8 cellular contexts compared by ENCODE assay signal in the genomic region with DNA sequence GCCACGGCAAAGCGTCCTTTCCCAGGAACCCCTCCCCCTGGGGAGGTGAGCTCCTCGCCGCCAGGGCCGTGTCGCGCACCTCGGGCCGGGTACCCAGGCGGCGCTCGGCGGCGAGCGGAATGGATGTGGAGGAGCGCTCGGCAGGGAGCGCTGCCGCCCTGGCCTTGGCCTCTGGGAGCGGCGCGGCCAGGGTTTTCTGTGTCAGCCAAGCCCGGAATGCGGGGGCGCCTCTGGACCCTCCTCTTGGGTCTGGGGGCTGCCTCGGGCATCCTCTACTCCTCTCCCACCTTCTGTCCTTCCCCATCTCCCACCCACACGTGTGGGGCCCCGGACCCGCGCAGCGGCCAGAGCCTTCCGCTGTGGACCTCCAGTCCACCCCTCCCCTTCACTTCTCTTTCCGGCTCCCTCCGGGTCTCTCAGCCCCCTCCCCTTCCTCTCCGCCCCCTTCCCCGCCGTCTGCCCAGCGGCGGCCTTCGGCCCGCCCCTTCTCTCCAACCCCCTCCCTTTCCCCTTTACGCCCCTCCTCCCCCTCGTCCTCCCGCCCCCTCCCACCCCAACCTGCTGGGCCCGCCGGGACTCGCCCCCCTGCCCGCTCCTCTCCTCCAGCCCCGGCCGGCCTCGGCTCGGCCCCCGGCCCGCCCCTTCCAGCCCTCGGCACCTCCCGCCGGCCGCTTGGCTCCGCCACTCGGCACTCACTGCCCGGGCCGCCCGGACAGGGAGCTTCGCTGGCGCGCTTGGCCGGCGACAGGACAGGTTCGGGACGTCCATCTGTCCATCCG.
A peak's percentile ranks its signal among the peaks of the same experiment; 100 is the strongest.
DNase-seq lines count a peak whose midpoint lies in the region; TF ChIP-seq lines count a peak whose summit lies in the region.

A gene (plus strand): TSS at position 684 of the 779 bp plus-strand sequence. CDS start 129 bp downstream, outside the sequence.

- peaks cover 8% of the 10 kb centered on the region for H3K4me1 ChIP-seq in DOHH2 (ENCODE audit: control insufficient read depth, low read length)

- H3K9me2 ChIP-seq in DOHH2 (replicated peaks; ENCODE audit: control insufficient read depth, low read length): no peaks in the 10 kb centered on the region

- H3K27ac ChIP-seq in DOHH2 (ENCODE audit: low read depth, low read length): no peak within 1 kb of the TSS
- H3K27ac ChIP-seq in coronary artery: peak within 1 kb of the TSS; percentile 88 to 95

- no peaks in the 10 kb centered on the region for H4K20me1 ChIP-seq in DOHH2 (ENCODE audit: control insufficient read depth, insufficient read depth, low read depth, low read length)

- peak within 1 kb of the TSS; percentile 67 for H3K4me2 ChIP-seq in DOHH2 (ENCODE audit: low read length)

- no peaks in the 10 kb centered on the region for H3K9me3 ChIP-seq in DOHH2 (ENCODE audit: control insufficient read depth, insufficient read depth, low read length)

- H3K36me3 ChIP-seq in DOHH2 (ENCODE audit: control insufficient read depth, low read length): no peaks in the 10 kb centered on the region

- peaks cover 40% of the 10 kb centered on the region for H3K27me3 ChIP-seq in DOHH2 (ENCODE audit: control insufficient read depth, low read length)

- no peaks in the 10 kb centered on the region for H3K79me2 ChIP-seq in DOHH2 (ENCODE audit: control insufficient read depth, low read length)

- 0 out of 2 replicates have a peak, but pooled peaks cover 5% of the 10 kb centered on the region for H3F3A ChIP-seq in DOHH2 (ENCODE audit: control insufficient read depth, insufficient read depth)

- TF ChIP-seq CTCF in DOHH2 (IDR thresholded peaks at IDR 0.05; ENCODE audit: low read depth, low read length, poor library complexity, severe bottlenecking): peak; percentile 21
- TF ChIP-seq CTCF in coronary artery (IDR thresholded peaks at IDR 0.05): peak; percentile 76

- DNase-seq in HCEC 1CT (peak; percentile 31), NCI-H2227 treated with DMSO at 0.1 percent for 48 hours (lab: John Stamatoyannopoulos, UW) (peak; percentile 87), coronary artery (ENCODE audit: low spot score) (peak; percentile 92), left kidney (ENCODE audit: low read depth, low spot score) (peak; percentile 97), NCI-H187 treated with DMSO at 0.1 percent for 48 hours (lab: John Stamatoyannopoulos, UW) (no peak)
- DNase-seq in activated CD4-positive, alpha-beta T cell treated with anti-CD3 and anti-CD28 coated beads for 1 hour: peak; percentile 29
- peak; percentile 27 for DNase-seq in stimulated activated CD4-positive, alpha-beta T cell treated with anti-CD3 and anti-CD28 coated beads, Interleukin-2, amount 100 ng/mL, for 4 hours (ENCODE audit: low read depth)

- H3K4me3 ChIP-seq in DOHH2 (ENCODE audit: low read length) (peak within 1 kb of the TSS; percentile 58), coronary artery (peak within 1 kb of the TSS; percentile 92)
